ENCODE assay signal across 8 cellular contexts in genomic region chr10:124741281-124741921, GRCh38. TPM values are rescaled to one million over a fixed set of nuclear protein-coding genes. Genes with fewer than 3 reads are reported as not detected.
A peak's percentile ranks its signal among the peaks of the same experiment; 100 is the strongest.
DNase-seq lines count a peak whose midpoint lies in the region; ATAC-seq, FAIRE-seq and TF ChIP-seq lines count a peak whose summit lies in the region.

No MANE protein-coding gene starts in this region.

- no peaks in the 10 kb centered on the region for H3K36me3 ChIP-seq in right lobe of liver

- H3K4me3 ChIP-seq in right lobe of liver = peak overlapping the region in 1 of 3 donors; percentile 12

- ATAC-seq in HG02981 (IDR thresholded peaks at IDR 0.05; ENCODE audit: unreplicated experiment) (peak; percentile 31), right lobe of liver (peak; percentile 55 to 69 (median 62))

- H3K9me3 ChIP-seq in right lobe of liver = no peaks in the 10 kb centered on the region

- intact Hi-C loops in dendritic cell treated with granulocyte-macrophage colony-stimulating factor and Interleukin-4, amounts not matched to agents 40 ng/mL and 50 ng/mL, for 4 days (cut with micrococcal nuclease) = loop anchor here (1.0 to 5.0 kb wide), 6 partner anchors 23 to 211 kb away; no protein-coding TSS in a partner anchor
- intact Hi-C loops in right lobe of liver (cut with DNase I) = loop anchor here (5.0 to 10.0 kb wide), 2 partner anchors 197 to 209 kb away; no protein-coding TSS in a partner anchor

- WGBS in right lobe of liver (ENCODE audit: insufficient coverage, low coverage, low lambda C conversion rate, missing lambda C conversion rate) = 21% methylated on average over 13 of the region's 13 CpGs

- DNase-seq in GM12891 (ENCODE audit: insufficient read length, low spot score) = peak; percentile 61
- DNase-seq in NCI-H226 = peak; percentile 9
- peak; percentile 67 to 73 for DNase-seq in activated CD4-positive, alpha-beta T cell treated with anti-CD3 and anti-CD28 coated beads for 24 hours (ENCODE audit: low read depth in 2 of 2)
- peak; percentile 81 for DNase-seq in right lobe of liver
- DNase-seq in stimulated activated CD4-positive, alpha-beta T cell treated with anti-CD3 and anti-CD28 coated beads, Interleukin-4, amount 100 ng/mL, for 4 hours = peak; percentile 67 to 74

- H3K27ac ChIP-seq in 22Rv1 (no peak overlapping the region), right lobe of liver (peak overlapping the region; percentile 30 to 53 (median 46))

- H3K27me3 ChIP-seq in right lobe of liver = no peaks in the 10 kb centered on the region

- peaks cover 0 to 59% (median 33%) of the 10 kb centered on the region in 4 donors for H3K4me1 ChIP-seq in right lobe of liver

- peak; percentile 91 for TF ChIP-seq CTCF in 22Rv1 (IDR thresholded peaks at IDR 0.05)
- peak; percentile 78 to 88 (median 82) for TF ChIP-seq CTCF in right lobe of liver (IDR thresholded peaks at IDR 0.05)

- H3K27ac Mint-ChIP-seq in dendritic cell treated with granulocyte-macrophage colony-stimulating factor and Interleukin-4, amounts not matched to agents 40 ng/mL and 50 ng/mL, for 4 days = peak overlapping the region; percentile 75

- no peak for FAIRE-seq in GM12891 (lab: Jason Lieb, UNC)

- TF ChIP-seq POLR2A in GM12891 (IDR thresholded peaks at IDR 0.05; ENCODE audit: low read depth, low read length) = no peak
- no peak for TF ChIP-seq POLR2A in right lobe of liver (IDR thresholded peaks at IDR 0.05)

- peaks cover 70% of the 10 kb centered on the region for H3K4me1 Mint-ChIP-seq in dendritic cell treated with granulocyte-macrophage colony-stimulating factor and Interleukin-4, amounts not matched to agents 40 ng/mL and 50 ng/mL, for 4 days (ENCODE audit: low read depth)

- H3K27me3 Mint-ChIP-seq in dendritic cell treated with granulocyte-macrophage colony-stimulating factor and Interleukin-4, amounts not matched to agents 40 ng/mL and 50 ng/mL, for 4 days = no peaks in the 10 kb centered on the region

- H3K4me3 Mint-ChIP-seq in dendritic cell treated with granulocyte-macrophage colony-stimulating factor and Interleukin-4, amounts not matched to agents 40 ng/mL and 50 ng/mL, for 4 days = peak overlapping the region; percentile 72

- no peaks in the 10 kb centered on the region for H3K9me3 Mint-ChIP-seq in dendritic cell treated with granulocyte-macrophage colony-stimulating factor and Interleukin-4, amounts not matched to agents 40 ng/mL and 50 ng/mL, for 4 days

- H3K36me3 Mint-ChIP-seq in dendritic cell treated with granulocyte-macrophage colony-stimulating factor and Interleukin-4, amounts not matched to agents 40 ng/mL and 50 ng/mL, for 4 days (ENCODE audit: low read depth) = peaks cover 36% of the 10 kb centered on the region

TF ChIP-seq in GM12891, 5 proteins besides CTCF, POLR2A, EP300 and RAD21:
- TF ChIP-seq PAX5 (IDR thresholded peaks at IDR 0.05; ENCODE audit: insufficient read depth, low read length, severe bottlenecking) = no peak
- no peak for TF ChIP-seq SPI1 (IDR thresholded peaks at IDR 0.05; ENCODE audit: low read depth, low read length)
- TF ChIP-seq TAF1 (IDR thresholded peaks at IDR 0.05; ENCODE audit: low read depth, low read length) = no peak
- no peak for TF ChIP-seq POLR2AphosphoS5 (IDR thresholded peaks at IDR 0.05; ENCODE audit: low read depth, low read length)
- no peak for TF ChIP-seq POU2F2 (IDR thresholded peaks at IDR 0.05; ENCODE audit: low read depth, low read length)
TF ChIP-seq in GM12891: peak in this region for 0.

RNA-seq across cellular contexts. Expression of gene FAM53B, which starts 2.8 kb away (rescaled TPM):
- 8.0 TPM for polyA plus RNA-seq in GM12891 (2012; ENCODE audit: low read depth, missing spikeins)
- 10 to 100 TPM in 1 of 6 experiments, 1 to 10 TPM in 5; 4.4 to 10.8 (median 4.8) TPM for total RNA-seq in right lobe of liver

RNA-seq across cellular contexts. Expression of gene EEF1AKMT2, which starts 50.3 kb away (rescaled TPM):
- 15.7 TPM for polyA plus RNA-seq in GM12891 (2012; ENCODE audit: low read depth, missing spikeins)
- 1 to 10 TPM; 5.3 to 7.9 (median 7.4) TPM for total RNA-seq in right lobe of liver

Comparison
In these comparisons a context has a peak if more than half of its experiments do, and no peak if none do; other contexts are left out.
1. DNase-seq: peak in every context shown above with its lines; median percentile 81 in right lobe of liver; 70 in stimulated activated CD4-positive, alpha-beta T cell treated with anti-CD3 and anti-CD28 coated beads, Interleukin-4, amount 100 ng/mL, for 4 hours; 70 in activated CD4-positive, alpha-beta T cell treated with anti-CD3 and anti-CD28 coated beads for 24 hours; 61 in GM12891; 9 in NCI-H226.